Comparison of ENCODE assay signal across 9 cellular contexts in genomic region chr6:13272131-13273046, GRCh38. TPM values are rescaled to one million over a fixed set of nuclear protein-coding genes. Genes with fewer than 3 reads are reported as not detected.
A peak's percentile ranks its signal among the peaks of the same experiment; 100 is the strongest.
DNase-seq lines count a peak whose midpoint lies in the region; ATAC-seq and TF ChIP-seq lines count a peak whose summit lies in the region.
"Had no signal": no experiment of that assay in that cellular context is flagged by ENCODE, and none has a peak within 500 bp of the region (broad histone marks: within the 10 kb centered on the region; RNA-seq: fewer than 3 reads in every experiment).

No MANE protein-coding gene starts in this region.

- H3K4me3 Mint-ChIP-seq in CD8-positive, alpha-beta T cell, result peak overlapping the region; percentile 15

- H4K20me1 ChIP-seq in Karpas-422 (ENCODE audit: insufficient read depth, low read depth, low read length), result no peaks in the 10 kb centered on the region

- no peaks in the 10 kb centered on the region for H3K9me3 ChIP-seq in CD8-positive, alpha-beta T cell (ENCODE audit: low read length)
- H3K9me3 ChIP-seq in Karpas-422 (ENCODE audit: low read length) (no peaks in the 10 kb centered on the region), heart right ventricle (no peaks in the 10 kb centered on the region)

- 85 to 90% methylated on average over 24 of the region's 24 CpGs for WGBS in heart right ventricle, 2 donors

- H3K9me2 ChIP-seq in Karpas-422 (replicated peaks; ENCODE audit: insufficient read depth, low read length), result no peaks in the 10 kb centered on the region

- H3K36me3 ChIP-seq in CD8-positive, alpha-beta T cell (ENCODE audit: insufficient read depth, low read length), result no peaks in the 10 kb centered on the region
- H3K36me3 ChIP-seq in Karpas-422 (ENCODE audit: insufficient read depth, low read length) (no peaks in the 10 kb centered on the region), heart right ventricle (peaks cover 0 to 21% (median 2%) of the 10 kb centered on the region in 9 donors)

- no peak for TF ChIP-seq CTCF in CD8-positive, alpha-beta T cell (IDR thresholded peaks at IDR 0.05)
- no peak for TF ChIP-seq CTCF in GM20000 (IDR thresholded peaks at IDR 0.05; ENCODE audit: extremely low read depth, missing control alignments)
- TF ChIP-seq CTCF in heart right ventricle (IDR thresholded peaks at IDR 0.05), result no peak

- H3K79me2 ChIP-seq in Karpas-422 (ENCODE audit: low read length), result no peaks in the 10 kb centered on the region

- peak overlapping the region; percentile 77 for H3K4me2 ChIP-seq in Karpas-422 (ENCODE audit: low read depth, low read length, poor library complexity, severe bottlenecking)

- ATAC-seq in CD8-positive, alpha-beta T cell, result no peak
- ATAC-seq in heart right ventricle (peak in 7 of 8 donors; percentile 36 to 78 (median 60)), GM18520 (IDR thresholded peaks at IDR 0.05; ENCODE audit: unreplicated experiment) (no peak)

- no peaks in the 10 kb centered on the region for H3K36me3 Mint-ChIP-seq in CD8-positive, alpha-beta T cell

- peak overlapping the region; percentile 65 for H3K9ac ChIP-seq in Karpas-422 (ENCODE audit: low read length)

- no peaks in the 10 kb centered on the region for H3K27me3 Mint-ChIP-seq in CD8-positive, alpha-beta T cell (ENCODE audit: low read depth)

- DNase-seq in CD8-positive, alpha-beta T cell, result no peak
- DNase-seq in GM20000 (ENCODE audit: low spot score), result peak; percentile 64
- peak; percentile 84 for DNase-seq in Karpas-422
- peak; percentile 29 for DNase-seq in heart right ventricle
- no peak for DNase-seq in epidermal melanocyte (ENCODE audit: insufficient read length, low spot score)
- no peak for DNase-seq in NCI-H1694 treated with DMSO at 0.1 percent for 48 hours (lab: John Stamatoyannopoulos, UW)
- no peak for DNase-seq in NCI-H1105 (lab: John Stamatoyannopoulos, UW)
- DNase-seq: DND-41 had no signal

- H3K9me3 Mint-ChIP-seq in CD8-positive, alpha-beta T cell, result no peaks in the 10 kb centered on the region

- peaks cover 13% of the 10 kb centered on the region for H3K4me1 ChIP-seq in CD8-positive, alpha-beta T cell (ENCODE audit: insufficient read depth, low read length)
- H3K4me1 ChIP-seq in Karpas-422 (ENCODE audit: low read length) (peaks cover 38% of the 10 kb centered on the region), heart right ventricle (peaks cover 0 to 41% (median 11%) of the 10 kb centered on the region in 9 donors)

- CTCF ChIA-PET in CD8-positive, alpha-beta T cell (lab: Charles Lee), result no interaction called here

- POLR2A ChIA-PET in CD8-positive, alpha-beta T cell (lab: Charles Lee), result interaction anchor here (0.6 kb wide), 1 partner anchor 553 kb away, joined by 4 read pairs; no protein-coding TSS in a partner anchor

- H3K27me3 ChIP-seq in CD8-positive, alpha-beta T cell (ENCODE audit: insufficient read depth, low read length), result no peaks in the 10 kb centered on the region
- no peaks in the 10 kb centered on the region for H3K27me3 ChIP-seq in Karpas-422 (ENCODE audit: low read length)
- H3K27me3 ChIP-seq in heart right ventricle, result no peaks in the 10 kb centered on the region

- intact Hi-C loops in CD8-positive, alpha-beta T cell (cut with DNase I, micrococcal nuclease), result no loop called here
- intact Hi-C loops in heart right ventricle (cut with DNase I), result no loop called here

- no peak overlapping the region for H3K4me3 ChIP-seq in CD8-positive, alpha-beta T cell (ENCODE audit: low read depth, low read length)
- H3K4me3 ChIP-seq in Karpas-422 (ENCODE audit: low read length) (peak overlapping the region; percentile 60), heart right ventricle (peak overlapping the region in 3 of 10 donors; percentile 1 to 37 (median 18))

- peak overlapping the region; percentile 8 for H3K27ac Mint-ChIP-seq in CD8-positive, alpha-beta T cell

- peak overlapping the region; percentile 85 for H2AFZ ChIP-seq in Karpas-422 (ENCODE audit: low read length)

- H3K4me1 Mint-ChIP-seq in CD8-positive, alpha-beta T cell (ENCODE audit: low read depth), result peaks cover 23% of the 10 kb centered on the region

- H3K27ac ChIP-seq in CD8-positive, alpha-beta T cell (ENCODE audit: low read depth, low read length), result no peak overlapping the region
- H3K27ac ChIP-seq in Karpas-422 (ENCODE audit: low read length) (0 out of 2 replicates have a peak overlapping the region, but pooled peaks have one; percentile 19), heart right ventricle (peak overlapping the region in 2 of 10 donors; percentile 7 to 62)

RNA-seq across cellular contexts. Expression of gene TBC1D7, which starts 55.9 kb away (rescaled TPM):
- total RNA-seq in CD8-positive, alpha-beta T cell, result 10 to 100 TPM; 13.7 to 16.0 TPM
- 16.3 and 28.6 TPM in 2 replicates for total RNA-seq in Karpas-422 (2014; rRNA removed; shearing (Covaris generic); ENCODE audit: low replicate concordance)
- 10 to 100 TPM; 21.7 to 42.6 (median 28.6) TPM for total RNA-seq in heart right ventricle
- 10 to 100 TPM; 17.3 to 19.3 TPM for polyA plus RNA-seq in heart right ventricle

Comparison
In these comparisons a context has a peak if more than half of its experiments do, and no peak if none do; other contexts are left out.
1. ATAC-seq: peak in heart right ventricle (7 of 8); none in CD8-positive, alpha-beta T cell (single experiment) and GM18520 (single experiment).
2. DNase-seq: peak in GM20000 (single experiment), Karpas-422 (single experiment) and heart right ventricle (2 of 2); none in CD8-positive, alpha-beta T cell (0 of 7), epidermal melanocyte (single experiment), NCI-H1694 treated with DMSO at 0.1 percent for 48 hours (single experiment) and NCI-H1105 (single experiment).